ENCODE assay signal across 21 cellular contexts in genomic region chr1:68974447-68974846, GRCh38.
A peak's percentile ranks its signal among the peaks of the same experiment; 100 is the strongest.
DNase-seq lines count a peak whose midpoint lies in the region; ATAC-seq, FAIRE-seq and TF ChIP-seq lines count a peak whose summit lies in the region.
"Had no signal": no experiment of that assay in that cellular context is flagged by ENCODE, and none has a peak within 500 bp of the region (broad histone marks: within the 10 kb centered on the region; RNA-seq: fewer than 3 reads in every experiment).

No MANE protein-coding gene starts in this region.

- H3K56ac ChIP-seq in mesendoderm (ENCODE audit: low read length), result no peak overlapping the region

- H3K4me3 ChIP-seq in ascending aorta (no peak overlapping the region), mesendoderm (ENCODE audit: low read length) (no peak overlapping the region), aorta (ENCODE audit: low read length in 2 of 2) (no peak overlapping the region)
- H3K4me3 ChIP-seq: K562, Peyer's patch had no signal

- WGBS in mesendoderm (ENCODE audit: extremely low coverage, insufficient coverage, low lambda C conversion rate), result no CpG with 5 or more reads among the region's 5 CpGs
- WGBS in aorta, 2 donors, result 93% methylated on average over 5 of the region's 5 CpGs

- no peaks in the 10 kb centered on the region for H3K4me1 Mint-ChIP-seq in activated naive CD4-positive, alpha-beta T cell treated with anti-CD3 and anti-CD28 coated beads, Interleukin-2, amount 50 U/mL, for 24 hours

- FAIRE-seq in urothelium cell line (lab: Jason Lieb, UNC), result no peak
- FAIRE-seq: GM12892, K562 had no signal

- H3K9ac ChIP-seq in mesendoderm (ENCODE audit: low read length), result no peak overlapping the region

- H4K8ac ChIP-seq in mesendoderm (ENCODE audit: low read depth, low read length), result no peak overlapping the region

- ATAC-seq in aorta (ENCODE audit: low FRiP score) (peak; percentile 45), GM21381 (IDR thresholded peaks at IDR 0.05; ENCODE audit: unreplicated experiment) (no peak)
- ATAC-seq: K562 had no signal

- no peak overlapping the region for H2BK120ac ChIP-seq in mesendoderm (ENCODE audit: low read depth, low read length)

- no peak overlapping the region for H2BK15ac ChIP-seq in mesendoderm (replicated peaks; ENCODE audit: low read depth)

- H3K79me1 ChIP-seq in mesendoderm (ENCODE audit: low read length), result no peaks in the 10 kb centered on the region

- H3K4me1 ChIP-seq in ascending aorta, result peaks cover 0 to 3% of the 10 kb centered on the region in 2 donors
- H3K4me1 ChIP-seq in mesendoderm (ENCODE audit: control insufficient read depth, low read depth, low read length), result no peaks in the 10 kb centered on the region
- no peaks in the 10 kb centered on the region for H3K4me1 ChIP-seq in aorta (ENCODE audit: control insufficient read depth in 1 of 2, insufficient read depth in 2 of 2, low read length in 2 of 2)
- H3K4me1 ChIP-seq: Peyer's patch had no signal

- H3K4ac ChIP-seq in mesendoderm (ENCODE audit: low read depth, low read length), result no peak overlapping the region

- H3K36me3 Mint-ChIP-seq in activated naive CD4-positive, alpha-beta T cell treated with anti-CD3 and anti-CD28 coated beads, Interleukin-2, amount 50 U/mL, for 24 hours, result no peaks in the 10 kb centered on the region

- H3K9me3 ChIP-seq in ascending aorta, result no peaks in the 10 kb centered on the region
- no peaks in the 10 kb centered on the region for H3K9me3 ChIP-seq in aorta (ENCODE audit: control insufficient read depth, low read length)
- H3K9me3 ChIP-seq: Peyer's patch had no signal

- peak overlapping the region; percentile 28 to 50 for H3K27ac ChIP-seq in ascending aorta
- H3K27ac ChIP-seq in mesendoderm (ENCODE audit: low read depth, low read length), result no peak overlapping the region
- H3K27ac ChIP-seq in aorta (ENCODE audit: low read depth in 1 of 2, low read length in 2 of 2), result peak overlapping the region in 1 of 2 donors; percentile 30
- H3K27ac ChIP-seq: HL-60, Peyer's patch had no signal

- intact Hi-C loops in ascending aorta (cut with DNase I), result loop anchor here (10.0 kb wide), 1 partner anchor 150 kb away; no protein-coding TSS in a partner anchor
- intact Hi-C loops in aorta (cut with DNase I), result no loop called here

- H4K5ac ChIP-seq in mesendoderm (ENCODE audit: low read length), result no peak overlapping the region

- no peak overlapping the region for H3K4me3 Mint-ChIP-seq in activated naive CD4-positive, alpha-beta T cell treated with anti-CD3 and anti-CD28 coated beads, Interleukin-2, amount 50 U/mL, for 24 hours
- H3K4me3 Mint-ChIP-seq: CD4-positive, alpha-beta T cell had no signal

- no peaks in the 10 kb centered on the region for H3K27me3 Mint-ChIP-seq in activated naive CD4-positive, alpha-beta T cell treated with anti-CD3 and anti-CD28 coated beads, Interleukin-2, amount 50 U/mL, for 24 hours
- H3K27me3 Mint-ChIP-seq: CD4-positive, alpha-beta T cell had no signal

- no peaks in the 10 kb centered on the region for H3K36me3 ChIP-seq in ascending aorta
- no peaks in the 10 kb centered on the region for H3K36me3 ChIP-seq in mesendoderm (ENCODE audit: control insufficient read depth, insufficient read depth, low read length)
- no peaks in the 10 kb centered on the region for H3K36me3 ChIP-seq in aorta (ENCODE audit: control insufficient read depth in 1 of 2, insufficient read depth in 2 of 2, low read length in 1 of 2)
- H3K36me3 ChIP-seq: Peyer's patch had no signal

- no peak for TF ChIP-seq CTCF in ascending aorta (IDR thresholded peaks at IDR 0.05)

- no peaks in the 10 kb centered on the region for H3K27me3 ChIP-seq in ascending aorta
- no peaks in the 10 kb centered on the region for H3K27me3 ChIP-seq in mesendoderm (ENCODE audit: insufficient read depth, low read length, poor library complexity)
- no peaks in the 10 kb centered on the region for H3K27me3 ChIP-seq in aorta (ENCODE audit: control insufficient read depth in 1 of 2, insufficient read depth in 2 of 2, low read length in 1 of 2)
- H3K27me3 ChIP-seq: Peyer's patch had no signal

- no peaks in the 10 kb centered on the region for H3K9me3 Mint-ChIP-seq in activated naive CD4-positive, alpha-beta T cell treated with anti-CD3 and anti-CD28 coated beads, Interleukin-2, amount 50 U/mL, for 24 hours
- H3K9me3 Mint-ChIP-seq: CD4-positive, alpha-beta T cell had no signal

- no peak for DNase-seq in activated naive CD4-positive, alpha-beta T cell treated with anti-CD3 and anti-CD28 coated beads, Interleukin-2, amount 50 U/mL, for 16 hours
- DNase-seq in ascending aorta (ENCODE audit: low spot score in 2 of 2) (no peak), mesendoderm (peak; percentile 42), aorta (peak in 1 of 2 donors; percentile 73), urothelium cell line (ENCODE audit: low spot score) (no peak)
- no peak for DNase-seq in activated CD4-positive, CD25-positive, alpha-beta regulatory T cell treated with anti-CD3 and anti-CD28 coated beads, Interleukin-2, amount 50 U/mL, for 72 hours
- DNase-seq: Calu3; CD4-positive, alpha-beta T cell; DMS79 treated with DMSO at 0.1 percent for 48 hours; GDM1; GOT3; NCI-H1092; NCI-H1694; NCI-H446; Peyer's patch; SHP77 had no signal

- H3K79me2 ChIP-seq in mesendoderm (ENCODE audit: control insufficient read depth, insufficient read depth, low read length), result no peaks in the 10 kb centered on the region

- no peak overlapping the region for H3K23ac ChIP-seq in mesendoderm (ENCODE audit: low read length)

- peak overlapping the region; percentile 24 for H3K27ac Mint-ChIP-seq in activated naive CD4-positive, alpha-beta T cell treated with anti-CD3 and anti-CD28 coated beads, Interleukin-2, amount 50 U/mL, for 24 hours
- H3K27ac Mint-ChIP-seq: CD4-positive, alpha-beta T cell had no signal

- H2BK5ac ChIP-seq in mesendoderm (ENCODE audit: low read length), result no peak overlapping the region

- H3K4me2 ChIP-seq in mesendoderm (ENCODE audit: low read length), result no peak overlapping the region

- no peak overlapping the region for H2AK5ac ChIP-seq in mesendoderm (ENCODE audit: low read length)

- no peak overlapping the region for H3K18ac ChIP-seq in mesendoderm (ENCODE audit: low read length)
